In the genomic region with DNA sequence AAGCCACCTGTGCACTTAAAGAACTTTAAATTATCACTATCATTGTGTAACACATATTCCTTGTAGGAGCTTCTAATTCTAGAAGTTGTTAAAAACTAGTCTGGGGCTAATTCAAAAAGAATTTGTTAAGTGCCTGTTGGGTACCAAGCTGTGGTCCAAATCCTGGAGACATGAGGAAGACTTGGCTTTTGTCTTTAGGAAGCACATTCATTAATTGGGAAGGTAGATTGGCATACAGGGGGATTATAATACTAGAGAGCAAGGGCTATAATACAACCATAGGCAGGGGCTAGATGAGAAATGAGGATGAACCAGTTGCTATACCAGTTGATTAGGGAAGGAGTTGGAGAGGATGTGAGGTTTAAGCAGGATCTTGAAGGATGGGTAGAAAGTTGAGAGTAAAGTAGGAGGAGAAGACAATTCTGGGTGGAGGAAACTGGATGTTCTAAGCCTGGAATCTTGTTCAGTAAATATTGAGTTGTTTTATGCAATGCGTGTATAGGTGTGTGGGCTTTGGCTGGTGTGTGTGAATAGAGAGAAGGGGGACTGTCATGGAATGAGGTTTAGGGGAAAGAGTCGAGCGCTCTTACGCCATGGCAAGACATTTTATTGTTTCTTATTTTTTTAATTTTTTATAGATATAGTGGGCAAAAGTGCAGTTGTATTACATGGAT, we compare ENCODE assay signal across 40 cellular contexts.
"Had no signal": no experiment of that assay in that cellular context is flagged by ENCODE, and none has a peak within 500 bp of the region (broad histone marks: within the 10 kb centered on the region; RNA-seq: fewer than 3 reads in every experiment).

No MANE protein-coding gene starts in this region.

- FAIRE-seq: astrocyte, bronchial epithelial cell had no signal

- DNase-seq: activated effector memory CD4-positive, alpha-beta T cell treated with anti-CD3 and anti-CD28 coated beads, Interleukin-2, amount 50 U/mL, for 16 hours; activated effector memory CD4-positive, alpha-beta T cell treated with Interleukin-2 at 50 U/mL for 16 hours; activated gamma-delta T cell; activated gamma-delta T cell treated with Interleukin-2 at 50 U/mL for 16 hours; activated naive CD4-positive, alpha-beta T cell; activated naive CD4-positive, alpha-beta T cell treated with anti-CD3 and anti-CD28 coated beads for 36 hours; activated naive CD4-positive, alpha-beta T cell treated with anti-CD3 and anti-CD28 coated beads, Interleukin-2, amount 10 ng/mL, durations not matched to agents 7 days and 5 days; activated naive CD4-positive, alpha-beta T cell treated with anti-CD3 and anti-CD28 coated beads, Interleukin-2, amount 50 U/mL, for 16 hours; activated naive CD4-positive, alpha-beta T cell treated with Interleukin-2 at 50 U/mL for 16 hours; activated naive CD8-positive, alpha-beta T cell treated with anti-CD3 and anti-CD28 coated beads for 36 hours; activated naive CD8-positive, alpha-beta T cell treated with anti-CD3 and anti-CD28 coated beads, Interleukin-2, amount 10 ng/mL, durations not matched to agents 7 days and 5 days; activated naive CD8-positive, alpha-beta T cell treated with anti-CD3 and anti-CD28 coated beads, Interleukin-2, amount 50 U/mL, for 24 hours; activated T-cell treated with anti-CD3 and anti-CD28 coated beads, Interleukin-2, amount 50 U/mL, for 1 hour; activated T-cell treated with anti-CD3 and anti-CD28 coated beads, Interleukin-2, amount 50 U/mL, for 24 hours; activated T-cell treated with anti-CD3 and anti-CD28 coated beads, Interleukin-2, amount 50 U/mL, for 4 hours; activated T-cell treated with anti-CD3 and anti-CD28 coated beads, Interleukin-2, amount 50 U/mL, for 48 hours; activated T-cell treated with anti-CD3 and anti-CD28 coated beads, Interleukin-2, amount 50 U/mL, for 72 hours; adrenal gland; amniotic stem cell; amygdala; anterior cingulate cortex; aorta; body of pancreas; brain microvascular endothelial cell; caudate nucleus; central memory CD4-positive, alpha-beta T cell; cerebellar nuclear complex had no signal

- H3K27ac Mint-ChIP-seq: activated naive CD4-positive, alpha-beta T cell treated with anti-CD3 and anti-CD28 coated beads for 36 hours; activated naive CD4-positive, alpha-beta T cell treated with anti-CD3 and anti-CD28 coated beads, Interleukin-2, amount 10 ng/mL, durations not matched to agents 7 days and 5 days; activated naive CD4-positive, alpha-beta T cell treated with anti-CD3 and anti-CD28 coated beads, Interleukin-2, amount 50 U/mL, for 24 hours; activated naive CD4-positive, alpha-beta T cell treated with anti-CD3 and anti-CD28 coated beads, Interleukin-2, amount 50 U/mL, for 72 hours; activated naive CD8-positive, alpha-beta T cell; activated naive CD8-positive, alpha-beta T cell treated with anti-CD3 and anti-CD28 coated beads for 36 hours; activated naive CD8-positive, alpha-beta T cell treated with anti-CD3 and anti-CD28 coated beads, Interleukin-2, amount 10 ng/mL, durations not matched to agents 7 days and 5 days; activated naive CD8-positive, alpha-beta T cell treated with anti-CD3 and anti-CD28 coated beads, Interleukin-2, amount 50 U/mL, for 24 hours; activated T-cell treated with anti-CD3 and anti-CD28 coated beads, Interleukin-2, amount 50 U/mL, for 24 hours; activated T-cell treated with anti-CD3 and anti-CD28 coated beads, Interleukin-2, amount 50 U/mL, for 72 hours; activated T-helper 1 cell treated with anti-CD3 and anti-CD28 coated beads, Interleukin-12 subunit alpha, Interleukin-12 subunit beta, Interleukin-2, Interleukin-4 antibody, amounts not matched to agents 30 ng/mL and 10 ng/mL and 1 ng/mL, durations not matched to agents 14 hours and 24 hours and 36 hours; activated T-helper 17 cell treated with anti-CD3 and anti-CD28 coated beads, Interleukin-2, amount 50 U/mL, for 72 hours; activated T-helper 2 cell treated with anti-CD3 and anti-CD28 coated beads, Interferon-gamma antibody, Interleukin-2, Interleukin-4, amounts not matched to agents 10 μg/mL and 5 μg/mL and 100 μg/mL, durations not matched to agents 14 hours and 24 hours and 36 hours; brain had no signal

- H3K4me1 ChIP-seq: adrenal gland, ascending aorta, body of pancreas, breast epithelium had no signal

- H3K27ac ChIP-seq: adrenal gland, ascending aorta, body of pancreas, brain microvascular endothelial cell, breast epithelium, cardiac muscle cell had no signal

- ATAC-seq: activated naive CD4-positive, alpha-beta T cell treated with anti-CD3 and anti-CD28 coated beads, Interleukin-2, amount 50 U/mL, for 72 hours; activated naive CD8-positive, alpha-beta T cell treated with anti-CD3 and anti-CD28 coated beads, Interleukin-2, amount 50 U/mL, for 24 hours; activated T-cell treated with anti-CD3 and anti-CD28 coated beads, Interleukin-2, amount 50 U/mL, for 4 hours; activated T-cell treated with anti-CD3 and anti-CD28 coated beads, Interleukin-2, amount 50 U/mL, for 72 hours; activated T-helper 17 cell treated with anti-CD3 and anti-CD28 coated beads, Interleukin-2, amount 50 U/mL, for 72 hours; body of pancreas had no signal

- H3K4me1 Mint-ChIP-seq: activated naive CD4-positive, alpha-beta T cell treated with anti-CD3 and anti-CD28 coated beads, Interleukin-2, amount 10 ng/mL, durations not matched to agents 7 days and 5 days; activated naive CD4-positive, alpha-beta T cell treated with anti-CD3 and anti-CD28 coated beads, Interleukin-2, amount 50 U/mL, for 24 hours; activated naive CD8-positive, alpha-beta T cell treated with anti-CD3 and anti-CD28 coated beads for 36 hours; activated naive CD8-positive, alpha-beta T cell treated with anti-CD3 and anti-CD28 coated beads, Interleukin-2, amount 10 ng/mL, durations not matched to agents 7 days and 5 days; activated naive CD8-positive, alpha-beta T cell treated with anti-CD3 and anti-CD28 coated beads, Interleukin-2, amount 50 U/mL, for 24 hours; activated T-helper 17 cell treated with anti-CD3 and anti-CD28 coated beads, Interleukin-2, amount 50 U/mL, for 72 hours; central memory CD8-positive, alpha-beta T cell had no signal

- H3K4me3 ChIP-seq: adrenal gland, ascending aorta, body of pancreas, breast epithelium, cardiac muscle cell had no signal

- H3K9me3 ChIP-seq: adrenal gland, ascending aorta, body of pancreas, breast epithelium had no signal

- H3K27me3 ChIP-seq: adrenal gland, ascending aorta, body of pancreas, brain microvascular endothelial cell, breast epithelium, cardiac muscle cell had no signal

- H3K36me3 ChIP-seq: adrenal gland, ascending aorta, brain microvascular endothelial cell, breast epithelium, cardiac muscle cell had no signal

- H3K4me3 Mint-ChIP-seq: activated naive CD4-positive, alpha-beta T cell treated with anti-CD3 and anti-CD28 coated beads for 36 hours; activated naive CD4-positive, alpha-beta T cell treated with anti-CD3 and anti-CD28 coated beads, Interleukin-2, amount 10 ng/mL, durations not matched to agents 7 days and 5 days; activated naive CD4-positive, alpha-beta T cell treated with anti-CD3 and anti-CD28 coated beads, Interleukin-2, amount 50 U/mL, for 24 hours; activated naive CD8-positive, alpha-beta T cell; activated naive CD8-positive, alpha-beta T cell treated with anti-CD3 and anti-CD28 coated beads for 36 hours; activated naive CD8-positive, alpha-beta T cell treated with anti-CD3 and anti-CD28 coated beads, Interleukin-2, amount 10 ng/mL, durations not matched to agents 7 days and 5 days; activated naive CD8-positive, alpha-beta T cell treated with anti-CD3 and anti-CD28 coated beads, Interleukin-2, amount 50 U/mL, for 24 hours; activated T-cell treated with anti-CD3 and anti-CD28 coated beads, Interleukin-2, amount 50 U/mL, for 24 hours; activated T-cell treated with anti-CD3 and anti-CD28 coated beads, Interleukin-2, amount 50 U/mL, for 4 hours; activated T-cell treated with anti-CD3 and anti-CD28 coated beads, Interleukin-2, amount 50 U/mL, for 72 hours; activated T-helper 1 cell treated with anti-CD3 and anti-CD28 coated beads, Interleukin-12 subunit alpha, Interleukin-12 subunit beta, Interleukin-2, Interleukin-4 antibody, amounts not matched to agents 30 ng/mL and 10 ng/mL and 1 ng/mL, durations not matched to agents 14 hours and 24 hours and 36 hours; activated T-helper 17 cell treated with anti-CD3 and anti-CD28 coated beads, Interleukin-2, amount 50 U/mL, for 72 hours; brain; central memory CD8-positive, alpha-beta T cell had no signal

- H3K27me3 Mint-ChIP-seq: activated naive CD4-positive, alpha-beta T cell treated with anti-CD3 and anti-CD28 coated beads, Interleukin-2, amount 10 ng/mL, durations not matched to agents 7 days and 5 days; activated naive CD4-positive, alpha-beta T cell treated with anti-CD3 and anti-CD28 coated beads, Interleukin-2, amount 50 U/mL, for 24 hours; activated naive CD8-positive, alpha-beta T cell treated with anti-CD3 and anti-CD28 coated beads for 36 hours; activated naive CD8-positive, alpha-beta T cell treated with anti-CD3 and anti-CD28 coated beads, Interleukin-2, amount 10 ng/mL, durations not matched to agents 7 days and 5 days; activated naive CD8-positive, alpha-beta T cell treated with anti-CD3 and anti-CD28 coated beads, Interleukin-2, amount 50 U/mL, for 24 hours; activated T-cell treated with anti-CD3 and anti-CD28 coated beads, Interleukin-2, amount 50 U/mL, for 24 hours; activated T-helper 17 cell treated with anti-CD3 and anti-CD28 coated beads, Interleukin-2, amount 50 U/mL, for 72 hours; central memory CD8-positive, alpha-beta T cell had no signal

- H3K36me3 Mint-ChIP-seq: activated naive CD4-positive, alpha-beta T cell treated with anti-CD3 and anti-CD28 coated beads, Interleukin-2, amount 10 ng/mL, durations not matched to agents 7 days and 5 days; activated naive CD4-positive, alpha-beta T cell treated with anti-CD3 and anti-CD28 coated beads, Interleukin-2, amount 50 U/mL, for 24 hours; activated naive CD4-positive, alpha-beta T cell treated with anti-CD3 and anti-CD28 coated beads, Interleukin-2, amount 50 U/mL, for 72 hours; activated naive CD8-positive, alpha-beta T cell; activated naive CD8-positive, alpha-beta T cell treated with anti-CD3 and anti-CD28 coated beads for 36 hours; activated naive CD8-positive, alpha-beta T cell treated with anti-CD3 and anti-CD28 coated beads, Interleukin-2, amount 10 ng/mL, durations not matched to agents 7 days and 5 days; brain had no signal

- H3K9me3 Mint-ChIP-seq: activated naive CD4-positive, alpha-beta T cell treated with anti-CD3 and anti-CD28 coated beads for 36 hours; activated naive CD4-positive, alpha-beta T cell treated with anti-CD3 and anti-CD28 coated beads, Interleukin-2, amount 10 ng/mL, durations not matched to agents 7 days and 5 days; activated naive CD8-positive, alpha-beta T cell treated with anti-CD3 and anti-CD28 coated beads for 36 hours; activated naive CD8-positive, alpha-beta T cell treated with anti-CD3 and anti-CD28 coated beads, Interleukin-2, amount 10 ng/mL, durations not matched to agents 7 days and 5 days; activated T-cell treated with anti-CD3 and anti-CD28 coated beads, Interleukin-2, amount 50 U/mL, for 24 hours; activated T-cell treated with anti-CD3 and anti-CD28 coated beads, Interleukin-2, amount 50 U/mL, for 4 hours; activated T-helper 1 cell treated with anti-CD3 and anti-CD28 coated beads, Interleukin-12 subunit alpha, Interleukin-12 subunit beta, Interleukin-2, Interleukin-4 antibody, amounts not matched to agents 30 ng/mL and 10 ng/mL and 1 ng/mL, durations not matched to agents 14 hours and 24 hours and 36 hours; activated T-helper 17 cell treated with anti-CD3 and anti-CD28 coated beads, Interleukin-2, amount 50 U/mL, for 72 hours; activated T-helper 2 cell treated with anti-CD3 and anti-CD28 coated beads, Interferon-gamma antibody, Interleukin-2, Interleukin-4, amounts not matched to agents 10 μg/mL and 5 μg/mL and 100 μg/mL, durations not matched to agents 14 hours and 24 hours and 36 hours had no signal
